Comparison of ENCODE assay signal across 17 cellular contexts in the genomic region with DNA sequence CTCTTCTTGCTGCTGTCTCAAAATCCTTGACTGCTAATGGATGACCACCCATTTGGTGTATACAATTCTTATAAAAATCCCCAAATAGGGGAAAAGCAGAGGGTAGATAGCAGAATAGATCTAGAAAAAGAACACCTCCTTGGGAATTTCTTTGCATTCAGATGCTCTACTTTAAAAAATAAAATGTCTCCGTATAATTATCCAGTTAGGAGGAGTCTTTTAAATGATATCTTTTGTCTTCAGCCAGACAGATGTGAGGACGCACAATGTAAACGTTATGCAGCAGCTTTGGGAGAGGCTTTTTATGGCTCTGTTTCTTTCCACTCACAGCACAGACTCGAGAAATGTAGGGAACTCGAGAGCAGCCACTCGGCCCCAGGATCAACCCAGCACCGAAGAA.
DNase-seq lines count a peak whose midpoint lies in the region; ATAC-seq and TF ChIP-seq lines count a peak whose summit lies in the region.
"Had no signal": no experiment of that assay in that cellular context is flagged by ENCODE, and none has a peak within 500 bp of the region (broad histone marks: within the 10 kb centered on the region; RNA-seq: fewer than 3 reads in every experiment).

No MANE protein-coding gene starts in this region.

- H3K9me3 ChIP-seq in SJSA1 (replicated peaks) (no peaks in the 10 kb centered on the region), muscle layer of colon (ENCODE audit: low read length) (no peaks in the 10 kb centered on the region), transverse colon (no peaks in the 10 kb centered on the region)

- TF ChIP-seq POLR2A in transverse colon (IDR thresholded peaks at IDR 0.05) = no peak

- H3K36me3 ChIP-seq in SJSA1 (peaks cover 3% of the 10 kb centered on the region; the same call in 1 of the 2 replicates), muscle layer of colon (ENCODE audit: insufficient read depth, low read length) (no peaks in the 10 kb centered on the region), transverse colon (no peaks in the 10 kb centered on the region)

- TF ChIP-seq CTCF in fibroblast of villous mesenchyme (IDR thresholded peaks at IDR 0.05; ENCODE audit: insufficient read depth, low read depth, low read length) = no peak
- TF ChIP-seq CTCF in transverse colon (IDR thresholded peaks at IDR 0.05) = no peak

- H3K9ac ChIP-seq in muscle layer of colon (ENCODE audit: low read length) = peak overlapping the region; percentile 89

- 14 to 25% methylated on average over 7 of the region's 7 CpGs for WGBS in transverse colon (ENCODE audit: low coverage in 1 of 2), 2 donors

- H3K27ac ChIP-seq in SJSA1 (peak overlapping the region; percentile 95), muscle layer of colon (ENCODE audit: low read depth, low read length) (peak overlapping the region; percentile 95), transverse colon (peak overlapping the region; percentile 81 to 91 (median 86))

- no peak for TF ChIP-seq EP300 in transverse colon (IDR thresholded peaks at IDR 0.05; ENCODE audit: low read depth)

- intact Hi-C loops in transverse colon (cut with DNase I; ENCODE audit: low total_unique reads) = loop anchor here (2.0 to 5.0 kb wide), 2 partner anchors 122 to 318 kb away; no protein-coding TSS in a partner anchor
- intact Hi-C loops in left cardiac atrium (cut with DNase I) = no loop called here

- H3K27me3 ChIP-seq in SJSA1 (replicated peaks) (no peaks in the 10 kb centered on the region), muscle layer of colon (ENCODE audit: control insufficient read depth in 1 of 2, insufficient read depth in 2 of 2, low read length in 2 of 2) (no peaks in the 10 kb centered on the region), transverse colon (peaks cover 63% of the 10 kb centered on the region)

- H3K4me3 ChIP-seq in SJSA1 = peak overlapping the region; percentile 30
- H3K4me3 ChIP-seq in fibroblast of villous mesenchyme (ENCODE audit: low read depth, low read length) = no peak overlapping the region
- H3K4me3 ChIP-seq in muscle layer of colon (ENCODE audit: low read depth in 1 of 2, low read length in 2 of 2) = peak overlapping the region; percentile 15 to 54
- H3K4me3 ChIP-seq in transverse colon = peak overlapping the region in 2 of 4 donors; percentile 11 to 17
- H3K4me3 ChIP-seq: GM12878 had no signal

- ATAC-seq in HG02852 (IDR thresholded peaks at IDR 0.05; ENCODE audit: unreplicated experiment) = no peak
- ATAC-seq in left cardiac atrium = no peak
- ATAC-seq: GM12878 had no signal

- in situ Hi-C loops in transverse colon (cut with MboI; ENCODE audit: low pct_ligation_motif_present in 1 of 4, low pct_unique_long_range_greater_than_20kb in 1 of 4, low sequenced_read_pairs in 3 of 4) = loop anchor here in 3 of 4 donors (10.0 to 25.0 kb wide), 2 partner anchors 124 to 313 kb away; a partner anchor contains a TSS

- H3K4me1 ChIP-seq in SJSA1 (replicated peaks) (peaks cover 65% of the 10 kb centered on the region), muscle layer of colon (ENCODE audit: insufficient read depth, low read length) (peaks cover 22% of the 10 kb centered on the region), transverse colon (peaks cover 0 to 16% (median 10%) of the 10 kb centered on the region in 4 donors)

- DNase-seq in SJSA1 (ENCODE audit: low read depth in 1 of 2, low spot score in 2 of 2) (no peak), fibroblast of villous mesenchyme (ENCODE audit: low read depth) (peak; percentile 63), transverse colon (no peak), left cardiac atrium (no peak), NK-92 (lab: John Stamatoyannopoulos, UW; ENCODE audit: unreplicated experiment) (no peak)
- DNase-seq in NK-92 treated with Interleukin-12 subunit alpha and Interleukin-12 subunit beta, amount 100 ng/mL, for 24 hours (lab: John Stamatoyannopoulos, UW) = no peak
- DNase-seq: ACHN; Calu3; CD4-positive, alpha-beta T cell; DMS79; KG1; NCI-H1048; NCI-H1694; NCI-H748 treated with DMSO at 0.1 percent for 48 hours had no signal
